Comparison of ENCODE assay signal across 27 cellular contexts in genomic region chr11:21554284-21554683, GRCh38.
"Had no signal": no experiment of that assay in that cellular context is flagged by ENCODE, and none has a peak within 500 bp of the region (broad histone marks: within the 10 kb centered on the region; RNA-seq: fewer than 3 reads in every experiment).

No MANE protein-coding gene starts in this region.

- H3K4me3 ChIP-seq: hepatocyte, left ventricle myocardium inferior, lung, mucosa of descending colon, pancreas, prostate gland, sigmoid colon, spleen, suprapubic skin, thoracic aorta, tibial artery, upper lobe of right lung had no signal

- H3K27me3 Mint-ChIP-seq: naive thymus-derived CD4-positive, alpha-beta T cell; natural killer cell treated with Interleukin-12 subunit alpha and Interleukin-12 subunit beta and Interleukin-15 and Interleukin-18, amount 100 ng/mL, for 72 hours; stimulated activated naive CD8-positive, alpha-beta T cell treated with anti-CD3 and anti-CD28 coated beads, Interleukin-15, Interleukin-2, amounts not matched to agents 100 ng/mL and 50 ng/mL, for 24 hours had no signal

- H3K36me3 Mint-ChIP-seq: naive thymus-derived CD4-positive, alpha-beta T cell; stimulated activated effector memory CD8-positive, alpha-beta T cell treated with anti-CD3 and anti-CD28 coated beads, Interleukin-12 subunit alpha, Interleukin-12 subunit beta, amount 100 ng/mL, for 72 hours had no signal

- H3K36me3 ChIP-seq: left ventricle myocardium inferior, pancreas, prostate gland, sigmoid colon, spleen, suprapubic skin, thoracic aorta, tibial artery, upper lobe of right lung had no signal

- H3K27me3 ChIP-seq: hepatocyte, pancreas, sigmoid colon, spleen, suprapubic skin, tibial artery, upper lobe of right lung had no signal

- H3K9me3 ChIP-seq: left ventricle myocardium inferior, mucosa of descending colon, pancreas, prostate gland, sigmoid colon, spleen, suprapubic skin, thoracic aorta, tibial artery, upper lobe of right lung had no signal

- H3K4me1 ChIP-seq: left ventricle myocardium inferior, pancreas, spleen, suprapubic skin, tibial artery, upper lobe of right lung had no signal

- ATAC-seq: mucosa of descending colon; naive thymus-derived CD4-positive, alpha-beta T cell; natural killer cell treated with Interleukin-12 subunit alpha and Interleukin-12 subunit beta and Interleukin-15 and Interleukin-18, amount 100 ng/mL, for 72 hours; pancreas; right cardiac atrium; stimulated activated effector memory CD8-positive, alpha-beta T cell treated with anti-CD3 and anti-CD28 coated beads, Interleukin-12 subunit alpha, Interleukin-12 subunit beta, amount 100 ng/mL, for 72 hours; upper lobe of right lung had no signal

- DNase-seq: islet precursor cell; left ventricle myocardium inferior; midbrain; mucosa of descending colon; naive thymus-derived CD4-positive, alpha-beta T cell; nucleus accumbens; pancreas; posterior cingulate gyrus; retina; right cardiac atrium; sigmoid colon; small intestine; spleen; stimulated activated CD4-positive, alpha-beta T cell treated with anti-CD3 and anti-CD28 coated beads, Interleukin-4, amount 100 ng/mL, for 24 hours; stimulated activated naive CD4-positive, alpha-beta T cell; tibial artery; trophoblast cell; upper lobe of right lung had no signal

- H3K27ac ChIP-seq: left ventricle myocardium inferior, pancreas, prostate gland, sigmoid colon, spleen, suprapubic skin, thoracic aorta, tibial artery, upper lobe of right lung had no signal

- H3K4me3 Mint-ChIP-seq: naive thymus-derived CD4-positive, alpha-beta T cell; natural killer cell treated with Interleukin-12 subunit alpha and Interleukin-12 subunit beta and Interleukin-15 and Interleukin-18, amount 100 ng/mL, for 72 hours; neural crest cell; stimulated activated effector memory CD8-positive, alpha-beta T cell treated with anti-CD3 and anti-CD28 coated beads, Interleukin-12 subunit alpha, Interleukin-12 subunit beta, amount 100 ng/mL, for 72 hours; stimulated activated naive CD8-positive, alpha-beta T cell treated with anti-CD3 and anti-CD28 coated beads, Interleukin-15, Interleukin-2, amounts not matched to agents 100 ng/mL and 50 ng/mL, for 24 hours had no signal

- H3K4me1 Mint-ChIP-seq: naive thymus-derived CD4-positive, alpha-beta T cell; stimulated activated effector memory CD8-positive, alpha-beta T cell treated with anti-CD3 and anti-CD28 coated beads, Interleukin-12 subunit alpha, Interleukin-12 subunit beta, amount 100 ng/mL, for 72 hours had no signal

- H3K27ac Mint-ChIP-seq: naive thymus-derived CD4-positive, alpha-beta T cell; natural killer cell treated with Interleukin-12 subunit alpha and Interleukin-12 subunit beta and Interleukin-15 and Interleukin-18, amount 100 ng/mL, for 72 hours; stimulated activated effector memory CD8-positive, alpha-beta T cell treated with anti-CD3 and anti-CD28 coated beads, Interleukin-12 subunit alpha, Interleukin-12 subunit beta, amount 100 ng/mL, for 72 hours; stimulated activated naive CD8-positive, alpha-beta T cell treated with anti-CD3 and anti-CD28 coated beads, Interleukin-15, Interleukin-2, amounts not matched to agents 100 ng/mL and 50 ng/mL, for 24 hours had no signal
